Comparison of ENCODE assay signal across 8 cellular contexts in genomic region chr17:4944554-4945175, GRCh38. TPM values are rescaled to one million over a fixed set of nuclear protein-coding genes. Genes with fewer than 3 reads are reported as not detected.
DNase-seq lines count a peak whose midpoint lies in the region; ATAC-seq and TF ChIP-seq lines count a peak whose summit lies in the region.

No MANE protein-coding gene starts in this region.

- peaks cover 68% of the 10 kb centered on the region for H3K4me1 Mint-ChIP-seq in central memory CD8-positive, alpha-beta T cell
- H3K4me1 Mint-ChIP-seq in nephron progenitor cell: peaks cover 41% of the 10 kb centered on the region

- no peak for ATAC-seq in central memory CD8-positive, alpha-beta T cell (replicated peaks; ENCODE audit: extremely low read depth, poor library complexity, severe bottlenecking)

- no peaks in the 10 kb centered on the region for H3K9me2 ChIP-seq in OCI-LY1 (ENCODE audit: low read depth, low read length)

- intact Hi-C loops in lower leg skin (cut with DNase I; ENCODE audit: low total_unique reads): no loop called here

- peak overlapping the region; percentile 91 to 100 (median 99) for H3K9ac ChIP-seq in BLaER1 treated with 17β-estradiol and CSF1 and Interleukin-3, amounts not matched to agents 10 nM and 100 nM
- peak overlapping the region; percentile 41; the same call in 1 of the 2 replicates for H3K9ac ChIP-seq in OCI-LY1 (ENCODE audit: low read length)

- peaks cover 18% of the 10 kb centered on the region for H3F3A ChIP-seq in OCI-LY1 (ENCODE audit: insufficient read depth, low read length)

- TF ChIP-seq POLR2A in lower leg skin (IDR thresholded peaks at IDR 0.05): no peak

- H4K20me1 ChIP-seq in BLaER1 treated with 17β-estradiol and CSF1 and Interleukin-3, amounts not matched to agents 10 nM and 100 nM: peaks cover 54 to 79% (median 70%) of the 10 kb centered on the region in 11 experiments
- no peaks in the 10 kb centered on the region for H4K20me1 ChIP-seq in OCI-LY1 (ENCODE audit: insufficient read depth, low read length)

- peaks cover 49 to 65% (median 59%) of the 10 kb centered on the region in 11 experiments for H3K36me3 ChIP-seq in BLaER1 treated with 17β-estradiol and CSF1 and Interleukin-3, amounts not matched to agents 10 nM and 100 nM
- H3K36me3 ChIP-seq in OCI-LY1 (ENCODE audit: insufficient read depth, low read length): peaks cover 72% of the 10 kb centered on the region

- TF ChIP-seq CTCF in OCI-LY1 (IDR thresholded peaks at IDR 0.05; ENCODE audit: low read length) (no peak), nephron progenitor cell (IDR thresholded peaks at IDR 0.05) (no peak), GM13976 (IDR thresholded peaks at IDR 0.05; ENCODE audit: borderline replicate concordance, control extremely low read depth, extremely low read depth, insufficient read depth, missing control alignments) (no peak), lower leg skin (IDR thresholded peaks at IDR 0.05) (no peak)

- in situ Hi-C loops in GM13976 (cut with MboI; ENCODE audit: low sequenced_read_pairs, unreplicated experiment): no loop called here
- in situ Hi-C loops in ACHN (cut with HindIII; ENCODE audit: low pct_ligation_motif_present, low pct_unique_long_range_greater_than_20kb, low sequenced_read_pairs): no loop called here

- peaks cover 17% of the 10 kb centered on the region for H3K79me2 ChIP-seq in OCI-LY1 (ENCODE audit: insufficient read depth, low read length)

- H3K36me3 Mint-ChIP-seq in central memory CD8-positive, alpha-beta T cell (ENCODE audit: insufficient read depth): peaks cover 69% of the 10 kb centered on the region
- H3K36me3 Mint-ChIP-seq in nephron progenitor cell (ENCODE audit: low read depth): peaks cover 36% of the 10 kb centered on the region

- H3K27ac Mint-ChIP-seq in central memory CD8-positive, alpha-beta T cell (ENCODE audit: low read depth): peak overlapping the region; percentile 77
- peak overlapping the region; percentile 98 for H3K27ac Mint-ChIP-seq in nephron progenitor cell

- H2AFZ ChIP-seq in OCI-LY1 (ENCODE audit: low read length): no peak overlapping the region

- DNase-seq in central memory CD8-positive, alpha-beta T cell (ENCODE audit: low spot score in 2 of 2): no peak
- DNase-seq in nephron progenitor cell: no peak
- no peak for DNase-seq in GM13976 (ENCODE audit: low spot score)
- DNase-seq in ACHN: no peak
- no peak for DNase-seq in lower leg skin (ENCODE audit: low spot score in 2 of 2)
- no peak for DNase-seq in putamen (ENCODE audit: low spot score)

- H3K4me3 ChIP-seq in BLaER1 treated with 17β-estradiol and CSF1 and Interleukin-3, amounts not matched to agents 10 nM and 100 nM: peak overlapping the region; percentile 85 to 100 (median 98); a peak in 19 of 20 replicates
- H3K4me3 ChIP-seq in OCI-LY1 (ENCODE audit: low read depth, low read length, poor library complexity, severe bottlenecking): peak overlapping the region; percentile 84
- no peak overlapping the region for H3K4me3 ChIP-seq in lower leg skin (ENCODE audit: low read depth, poor library complexity, severe bottlenecking)

- H3K27ac ChIP-seq in BLaER1 treated with 17β-estradiol and CSF1 and Interleukin-3, amounts not matched to agents 10 nM and 100 nM: peak overlapping the region; percentile 30 to 99 (median 59); a peak in 21 of 22 replicates
- peak overlapping the region; percentile 83 for H3K27ac ChIP-seq in OCI-LY1 (ENCODE audit: low read depth, low read length, poor library complexity, severe bottlenecking)

- H3K4me3 Mint-ChIP-seq in central memory CD8-positive, alpha-beta T cell: peak overlapping the region; percentile 94
- H3K4me3 Mint-ChIP-seq in nephron progenitor cell: no peak overlapping the region

- no peaks in the 10 kb centered on the region for H3K27me3 ChIP-seq in BLaER1 treated with 17β-estradiol and CSF1 and Interleukin-3, amounts not matched to agents 10 nM and 100 nM
- no peaks in the 10 kb centered on the region for H3K27me3 ChIP-seq in OCI-LY1 (ENCODE audit: insufficient read depth, low read length)

- H3K9me3 Mint-ChIP-seq in central memory CD8-positive, alpha-beta T cell: no peaks in the 10 kb centered on the region
- H3K9me3 Mint-ChIP-seq in nephron progenitor cell: no peaks in the 10 kb centered on the region

- peak overlapping the region; percentile 90 to 99 (median 98) for H3K4me2 ChIP-seq in BLaER1 treated with 17β-estradiol and CSF1 and Interleukin-3, amounts not matched to agents 10 nM and 100 nM
- H3K4me2 ChIP-seq in OCI-LY1 (ENCODE audit: low read length): peak overlapping the region; percentile 49

- H3K27me3 Mint-ChIP-seq in central memory CD8-positive, alpha-beta T cell: no peaks in the 10 kb centered on the region
- peaks cover 5% of the 10 kb centered on the region for H3K27me3 Mint-ChIP-seq in nephron progenitor cell (ENCODE audit: low read depth, poor library complexity)

- peaks cover 45 to 61% (median 57%) of the 10 kb centered on the region in 10 experiments for H3K4me1 ChIP-seq in BLaER1 treated with 17β-estradiol and CSF1 and Interleukin-3, amounts not matched to agents 10 nM and 100 nM
- H3K4me1 ChIP-seq in OCI-LY1 (ENCODE audit: insufficient read depth, low read length, severe bottlenecking): peaks cover 62% of the 10 kb centered on the region

- no peaks in the 10 kb centered on the region for H3K9me3 ChIP-seq in BLaER1 treated with 17β-estradiol and CSF1 and Interleukin-3, amounts not matched to agents 10 nM and 100 nM (replicated peaks in 1 of 11)
- H3K9me3 ChIP-seq in OCI-LY1 (ENCODE audit: low read length): no peaks in the 10 kb centered on the region

- WGBS in lower leg skin, 2 donors: 60 to 61% methylated on average over 8 of the region's 8 CpGs

RNA-seq across cellular contexts. Expression of gene PFN1, which starts 3.7 kb away (rescaled TPM):
- total RNA-seq in lower leg skin: 100 to 1,000 TPM; 479 to 709 (median 540) TPM

RNA-seq across cellular contexts. Expression of gene RNF167, which starts 4.6 kb away (rescaled TPM):
- 10 to 100 TPM; 66.3 to 95.4 (median 80.2) TPM for total RNA-seq in lower leg skin

RNA-seq across cellular contexts. Expression of gene SLC25A11, which starts 4.8 kb away (rescaled TPM):
- total RNA-seq in lower leg skin: 10 to 100 TPM; 35.5 to 87.7 (median 59.2) TPM

RNA-seq across cellular contexts. Expression of gene ENO3, which starts 6.3 kb away (rescaled TPM):
- 1 to 10 TPM; 1.0 to 7.9 (median 4.9) TPM for total RNA-seq in lower leg skin

RNA-seq across cellular contexts. Expression of gene GP1BA, which starts 12.6 kb away (rescaled TPM):
- total RNA-seq in lower leg skin: not detected
